Comparison of ENCODE assay signal across 23 cellular contexts in the genomic region with DNA sequence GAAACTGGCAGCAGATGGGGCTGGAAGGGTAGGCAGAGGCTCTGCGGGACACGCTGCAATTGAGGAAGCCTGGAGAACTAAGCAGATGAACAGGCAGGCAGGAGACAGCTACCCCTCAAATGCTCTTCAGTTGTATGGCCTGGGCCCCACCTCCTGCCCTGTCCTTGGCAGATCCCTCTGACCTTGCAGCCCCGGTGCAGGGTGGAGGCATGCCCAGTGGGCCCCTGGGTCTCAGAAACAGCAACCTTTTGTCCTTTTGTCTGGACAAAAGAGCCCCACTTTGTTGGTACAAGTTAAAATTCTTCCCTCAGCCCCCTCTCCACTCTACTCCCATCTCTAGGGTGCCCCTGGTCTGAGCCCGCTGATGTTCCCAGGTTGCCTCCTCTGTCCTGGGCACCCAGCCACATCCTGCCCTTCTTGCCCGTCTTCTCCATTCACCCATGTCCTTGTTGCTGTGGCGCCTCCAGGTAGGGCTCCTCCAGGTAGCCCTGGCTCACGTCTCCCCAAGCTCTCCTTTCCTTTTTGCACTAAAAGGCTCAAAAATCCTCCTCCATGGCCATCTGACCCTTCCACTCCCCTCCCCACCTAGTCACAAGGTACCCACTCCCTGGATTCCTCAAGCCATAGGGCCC.
DNase-seq lines count a peak whose midpoint lies in the region; ATAC-seq and TF ChIP-seq lines count a peak whose summit lies in the region.
"Had no signal": no experiment of that assay in that cellular context is flagged by ENCODE, and none has a peak within 500 bp of the region (broad histone marks: within the 10 kb centered on the region; RNA-seq: fewer than 3 reads in every experiment).

No MANE protein-coding gene starts in this region.

- H3K27me3 ChIP-seq in ACC112 (ENCODE audit: insufficient read depth, low read length) = no peaks in the 10 kb centered on the region
- H3K27me3 ChIP-seq: body of pancreas, heart right ventricle, neutrophil, tibial nerve had no signal

- H3K27ac ChIP-seq in ACC112 (ENCODE audit: low read depth, low read length) = peak overlapping the region; percentile 97
- H3K27ac ChIP-seq: 22Rv1, C4-2B, heart right ventricle, neutrophil, tibial nerve had no signal

- peaks cover 23% of the 10 kb centered on the region for H3K36me3 Mint-ChIP-seq in T-helper 1 cell treated with Interleukin-12 subunit alpha and Interleukin-12 subunit beta and Interleukin-4 antibody, amounts not matched to agents 30 μg/mL and 1 μg/mL, for 36 hours (ENCODE audit: low read depth)
- peaks cover 0 to 11% of the 10 kb centered on the region in 2 donors for H3K36me3 Mint-ChIP-seq in activated naive CD4-positive, alpha-beta T cell treated with anti-CD3 and anti-CD28 coated beads, Interleukin-2, amount 50 U/mL, for 72 hours
- H3K36me3 Mint-ChIP-seq in osteocyte (ENCODE audit: unreplicated experiment) = peaks cover 10% of the 10 kb centered on the region
- H3K36me3 Mint-ChIP-seq: WTC11 had no signal

- H3K4me1 ChIP-seq in ACC112 (ENCODE audit: control insufficient read depth, insufficient read depth, low read length, unreplicated experiment) = peaks cover 65% of the 10 kb centered on the region

- no peaks in the 10 kb centered on the region for H3K27me3 Mint-ChIP-seq in T-helper 1 cell treated with Interleukin-12 subunit alpha and Interleukin-12 subunit beta and Interleukin-4 antibody, amounts not matched to agents 30 μg/mL and 1 μg/mL, for 36 hours (ENCODE audit: low read depth)
- H3K27me3 Mint-ChIP-seq in osteocyte (ENCODE audit: unreplicated experiment) = no peaks in the 10 kb centered on the region
- H3K27me3 Mint-ChIP-seq: T-cell had no signal

- ATAC-seq in activated naive CD4-positive, alpha-beta T cell treated with anti-CD3 and anti-CD28 coated beads, Interleukin-2, amount 50 U/mL, for 72 hours = no peak
- ATAC-seq in GM21576 (IDR thresholded peaks at IDR 0.05; ENCODE audit: unreplicated experiment) (no peak), sciatic nerve (no peak)
- ATAC-seq: body of pancreas, heart right ventricle, Right ventricle myocardium inferior, T-cell, WTC11 had no signal

- H3K79me2 ChIP-seq in ACC112 (ENCODE audit: control insufficient read depth, insufficient read depth, low read length, unreplicated experiment) = no peaks in the 10 kb centered on the region

- H3K4me1 Mint-ChIP-seq in T-helper 1 cell treated with Interleukin-12 subunit alpha and Interleukin-12 subunit beta and Interleukin-4 antibody, amounts not matched to agents 30 μg/mL and 1 μg/mL, for 36 hours (ENCODE audit: low read depth) = peaks cover 75% of the 10 kb centered on the region
- H3K4me1 Mint-ChIP-seq in osteocyte (ENCODE audit: unreplicated experiment) = peaks cover 91% of the 10 kb centered on the region

- H3K27ac Mint-ChIP-seq in T-helper 1 cell treated with Interleukin-12 subunit alpha and Interleukin-12 subunit beta and Interleukin-4 antibody, amounts not matched to agents 30 μg/mL and 1 μg/mL, for 36 hours = peak overlapping the region; percentile 74
- peak overlapping the region; percentile 90 to 94 for H3K27ac Mint-ChIP-seq in activated naive CD4-positive, alpha-beta T cell treated with anti-CD3 and anti-CD28 coated beads, Interleukin-2, amount 50 U/mL, for 72 hours
- peak overlapping the region; percentile 10 for H3K27ac Mint-ChIP-seq in osteocyte (ENCODE audit: unreplicated experiment)
- H3K27ac Mint-ChIP-seq: T-cell, WTC11 had no signal

- DNase-seq in T-helper 1 cell = no peak
- DNase-seq in activated naive CD4-positive, alpha-beta T cell treated with anti-CD3 and anti-CD28 coated beads, Interleukin-2, amount 50 U/mL, for 72 hours (ENCODE audit: low spot score in 2 of 2) = no peak
- DNase-seq in osteocyte (ENCODE audit: extremely low spot score, unreplicated experiment) = no peak
- no peak for DNase-seq in dedifferentiated amniotic fluid mesenchymal stem cell (ENCODE audit: extremely low spot score)
- no peak for DNase-seq in sciatic nerve (ENCODE audit: low spot score)
- DNase-seq: body of pancreas; DMS79 treated with DMSO at 0.1 percent for 48 hours; heart right ventricle; islet precursor cell; mammary epithelial cell; NCI-H1694 treated with DMSO at 0.1 percent for 48 hours; stimulated activated CD4-positive, alpha-beta T cell treated with anti-CD3 and anti-CD28 coated beads, Interleukin-4, amount 100 ng/mL, for 24 hours; stimulated activated CD8-positive, alpha-beta memory T cell treated with anti-CD3 and anti-CD28 coated beads, Interleukin-4, amount 100 ng/mL, for 48 hours; T-cell had no signal

- H3K4me3 Mint-ChIP-seq in T-helper 1 cell treated with Interleukin-12 subunit alpha and Interleukin-12 subunit beta and Interleukin-4 antibody, amounts not matched to agents 30 μg/mL and 1 μg/mL, for 36 hours = no peak overlapping the region
- H3K4me3 Mint-ChIP-seq in osteocyte (ENCODE audit: unreplicated experiment) = no peak overlapping the region
- H3K4me3 Mint-ChIP-seq: T-cell, WTC11 had no signal

- no peak overlapping the region for H2AFZ ChIP-seq in ACC112 (ENCODE audit: low read length, unreplicated experiment)

- no peak overlapping the region for H3K4me3 ChIP-seq in ACC112 (ENCODE audit: low read depth, low read length)
- H3K4me3 ChIP-seq: body of pancreas, heart right ventricle, tibial nerve had no signal

- no peak for TF ChIP-seq CTCF in osteocyte (IDR thresholded peaks at IDR 0.05)

- no peaks in the 10 kb centered on the region for H3K36me3 ChIP-seq in ACC112 (ENCODE audit: insufficient read depth, low read length)

- intact Hi-C loops in sciatic nerve (cut with DNase I) = no loop called here

- no peaks in the 10 kb centered on the region for H3K9me3 Mint-ChIP-seq in T-helper 1 cell treated with Interleukin-12 subunit alpha and Interleukin-12 subunit beta and Interleukin-4 antibody, amounts not matched to agents 30 μg/mL and 1 μg/mL, for 36 hours
- no peaks in the 10 kb centered on the region for H3K9me3 Mint-ChIP-seq in activated naive CD4-positive, alpha-beta T cell treated with anti-CD3 and anti-CD28 coated beads, Interleukin-2, amount 50 U/mL, for 72 hours
- H3K9me3 Mint-ChIP-seq in osteocyte (ENCODE audit: unreplicated experiment) = no peaks in the 10 kb centered on the region
- H3K9me3 Mint-ChIP-seq: T-cell, WTC11 had no signal

Comparison
In these comparisons a context has a peak if more than half of its experiments do, and no peak if none do; other contexts are left out.
1. H3K27ac Mint-ChIP-seq: peak in every context shown above with its lines; median percentile 92 in activated naive CD4-positive, alpha-beta T cell treated with anti-CD3 and anti-CD28 coated beads, Interleukin-2, amount 50 U/mL, for 72 hours; 74 in T-helper 1 cell treated with Interleukin-12 subunit alpha and Interleukin-12 subunit beta and Interleukin-4 antibody, amounts not matched to agents 30 μg/mL and 1 μg/mL, for 36 hours; 10 in osteocyte.